In the genomic region with DNA sequence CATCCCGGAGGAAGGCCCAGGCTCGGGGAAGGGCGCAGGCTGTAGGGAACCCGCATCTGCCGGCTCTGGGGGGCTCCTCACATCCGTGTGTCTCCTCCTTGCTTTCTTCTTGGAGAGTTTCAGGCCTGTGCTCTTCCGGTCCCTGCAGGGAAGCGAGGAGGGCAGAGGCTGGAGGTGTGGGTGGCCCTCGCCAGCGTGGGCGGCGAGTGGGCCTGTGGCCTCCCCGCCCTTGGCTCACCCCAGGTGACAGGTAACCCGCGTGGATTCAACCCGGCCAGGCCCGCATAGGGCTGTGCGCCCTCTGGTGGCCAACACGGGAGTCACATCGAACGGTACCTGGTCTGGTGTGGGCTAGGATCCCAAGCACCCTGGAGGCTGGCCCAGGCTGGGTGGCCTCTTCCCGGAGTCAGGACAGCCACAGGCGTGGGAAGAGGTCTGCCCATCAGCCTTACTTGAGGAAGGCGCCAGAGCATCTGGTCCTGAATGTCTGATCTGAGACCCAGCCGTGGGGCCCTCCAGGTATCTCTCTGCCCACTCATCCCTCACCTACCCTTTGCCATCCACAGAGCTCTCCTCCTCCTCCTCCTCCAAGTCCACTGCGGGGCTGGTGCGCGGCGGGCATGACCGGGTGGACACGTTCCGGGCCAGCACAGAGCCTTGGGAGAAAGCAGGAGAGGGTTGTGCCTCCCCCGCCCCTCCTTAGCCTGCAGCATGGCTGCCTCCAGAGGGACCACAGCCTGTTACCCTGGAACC, we compare ENCODE assay signal across 8 cellular contexts. TPM values are rescaled to one million over a fixed set of nuclear protein-coding genes. Genes with fewer than 3 reads are reported as not detected.
DNase-seq lines count a peak whose midpoint lies in the region; ATAC-seq and TF ChIP-seq lines count a peak whose summit lies in the region.

No MANE protein-coding gene starts in this region.

- H3K36me3 Mint-ChIP-seq in central memory CD8-positive, alpha-beta T cell (ENCODE audit: insufficient read depth) = no peaks in the 10 kb centered on the region

- peak; percentile 81 for DNase-seq in NCI-H2196 (lab: John Stamatoyannopoulos, UW; ENCODE audit: unreplicated experiment)
- DNase-seq in NCI-H2196 treated with DMSO at 0.1 percent for 48 hours (lab: John Stamatoyannopoulos, UW; ENCODE audit: unreplicated experiment) = no peak
- peak; percentile 44 for DNase-seq in LoVo (ENCODE audit: low spot score)
- peak; percentile 76 for DNase-seq in activated CD4-positive, alpha-beta T cell treated with anti-CD3 and anti-CD28 coated beads for 1 hour
- DNase-seq in central memory CD8-positive, alpha-beta T cell (ENCODE audit: low spot score in 2 of 2) = peak; percentile 63 to 80
- peak; percentile 84 to 85 (median 85) for DNase-seq in right lobe of liver
- DNase-seq in stimulated activated CD8-positive, alpha-beta memory T cell treated with anti-CD3 and anti-CD28 coated beads, Interleukin-2, amount 100 ng/mL, for 1 hour (ENCODE audit: low read depth in 2 of 2) = peak; percentile 61 to 69

- H3K36me3 ChIP-seq in right lobe of liver = no peaks in the 10 kb centered on the region

- H3K4me1 Mint-ChIP-seq in central memory CD8-positive, alpha-beta T cell = peaks cover 9% of the 10 kb centered on the region

- no peak overlapping the region for H3K4me3 ChIP-seq in right lobe of liver

- H3K27ac ChIP-seq in right lobe of liver = no peak overlapping the region

- H3K27me3 ChIP-seq in right lobe of liver = no peaks in the 10 kb centered on the region

- peak; percentile 83 for ATAC-seq in central memory CD8-positive, alpha-beta T cell (replicated peaks; ENCODE audit: extremely low read depth, poor library complexity, severe bottlenecking)
- ATAC-seq in right lobe of liver (peak; percentile 77 to 90 (median 82)), GM19397 (IDR thresholded peaks at IDR 0.05; ENCODE audit: unreplicated experiment) (no peak)

- WGBS in right lobe of liver (ENCODE audit: insufficient coverage, low coverage, low lambda C conversion rate, missing lambda C conversion rate) = 30% methylated on average over 7 of the region's 33 CpGs

- no peaks in the 10 kb centered on the region for H3K9me3 ChIP-seq in right lobe of liver

- H3K9me3 Mint-ChIP-seq in central memory CD8-positive, alpha-beta T cell = no peaks in the 10 kb centered on the region

- no peak overlapping the region for H3K27ac Mint-ChIP-seq in central memory CD8-positive, alpha-beta T cell (ENCODE audit: low read depth)

- no peaks in the 10 kb centered on the region for H3K27me3 Mint-ChIP-seq in central memory CD8-positive, alpha-beta T cell

- intact Hi-C loops in right lobe of liver (cut with DNase I) = no loop called here

- H3K4me1 ChIP-seq in right lobe of liver = peaks cover 0 to 9% (median 2%) of the 10 kb centered on the region in 4 donors

- H3K4me3 Mint-ChIP-seq in central memory CD8-positive, alpha-beta T cell = no peak overlapping the region

- no peak for TF ChIP-seq POLR2A in right lobe of liver (IDR thresholded peaks at IDR 0.05)

- peak; percentile 89 to 97 (median 94) for TF ChIP-seq CTCF in right lobe of liver (IDR thresholded peaks at IDR 0.05)

RNA-seq across cellular contexts. Expression of a gene that starts 9.6 kb away (rescaled TPM):
- 1 to 10 TPM; 1.1 to 3.2 (median 2.1) TPM for total RNA-seq in right lobe of liver

RNA-seq across cellular contexts. Expression of a gene that starts 15.9 kb away (rescaled TPM):
- 1 to 10 TPM in 5 of 6 experiments, under 1 TPM in 1; 0.70 to 2.3 (median 1.5) TPM for total RNA-seq in right lobe of liver

RNA-seq across cellular contexts. Expression of a gene that starts 51.0 kb away (rescaled TPM):
- 100 to 1,000 TPM in 4 of 6 experiments, 10 to 100 TPM in 2; 81.6 to 149 (median 120) TPM for total RNA-seq in right lobe of liver

RNA-seq across cellular contexts. Expression of a gene that starts 55.8 kb away (rescaled TPM):
- total RNA-seq in right lobe of liver = 1 to 10 TPM in 1 of 6 experiments, under 1 TPM in 2, not detected in 3; 0.27 to 1.2 (median 0.68) TPM
